Comparison of ENCODE assay signal across 9 cellular contexts in genomic region chr11:118608268-118609214, GRCh38. TPM values are rescaled to one million over a fixed set of nuclear protein-coding genes. Genes with fewer than 3 reads are reported as not detected.
DNase-seq lines count a peak whose midpoint lies in the region; ATAC-seq and TF ChIP-seq lines count a peak whose summit lies in the region.
"Had no signal": no experiment of that assay in that cellular context is flagged by ENCODE, and none has a peak within 500 bp of the region (broad histone marks: within the 10 kb centered on the region; RNA-seq: fewer than 3 reads in every experiment).

No MANE protein-coding gene starts in this region.

- DNase-seq in GM12865 (ENCODE audit: low read depth) (peak; percentile 39), RPMI8226 (peak; percentile 40), substantia nigra (lab: John Stamatoyannopoulos, UW) (peak in 34 of 49 donors; percentile 29 to 90 (median 60)), cerebellar nuclear complex (lab: John Stamatoyannopoulos, UW) (no peak)
- peak; percentile 69 for DNase-seq in activated gamma-delta T cell treated with anti-CD3 and anti-CD28 coated beads, Interleukin-2, amount 50 U/mL, for 16 hours (ENCODE audit: low read depth)

- peak; percentile 57 to 78 for TF ChIP-seq POLR2A in gastroesophageal sphincter (IDR thresholded peaks at IDR 0.05)

- TF ChIP-seq CTCF in GM12865 (IDR thresholded peaks at IDR 0.05; ENCODE audit: insufficient read depth, low read depth, low read length, missing control alignments) (no peak), gastroesophageal sphincter (IDR thresholded peaks at IDR 0.05) (no peak), neutrophil (IDR thresholded peaks at IDR 0.05) (no peak)

- H3K4me1 ChIP-seq in gastroesophageal sphincter (peaks cover 0 to 96% (median 36%) of the 10 kb centered on the region in 3 donors), neutrophil (ENCODE audit: control insufficient read depth in 1 of 2, insufficient read depth in 1 of 2, low read depth in 1 of 2, low read length in 1 of 2) (peaks cover 42 to 49% of the 10 kb centered on the region in 2 experiments)

- H3K9me3 ChIP-seq in gastroesophageal sphincter (no peaks in the 10 kb centered on the region), neutrophil (no peaks in the 10 kb centered on the region)

- no peak for TF ChIP-seq EP300 in gastroesophageal sphincter (IDR thresholded peaks at IDR 0.05)

- peaks cover 0 to 4% of the 10 kb centered on the region in 2 donors for H3K36me3 ChIP-seq in gastroesophageal sphincter
- no peaks in the 10 kb centered on the region for H3K36me3 ChIP-seq in neutrophil

- peak overlapping the region; percentile 48 for H3K4me3 ChIP-seq in GM12865 (ENCODE audit: low read depth, low read length)
- H3K4me3 ChIP-seq in gastroesophageal sphincter, result peak overlapping the region; percentile 57 to 87
- H3K4me3 ChIP-seq in neutrophil (ENCODE audit: low read depth in 1 of 2, low read length in 1 of 2), result peak overlapping the region; percentile 32 to 48

- peak; percentile 77 for ATAC-seq in gastroesophageal sphincter
- no peak for ATAC-seq in HG02678 (IDR thresholded peaks at IDR 0.05; ENCODE audit: unreplicated experiment)

- 42 to 50% methylated on average over 2 to 6 of the region's 78 CpGs for WGBS in gastroesophageal sphincter (ENCODE audit: low coverage in 1 of 2), 2 donors

- H3K27ac ChIP-seq in gastroesophageal sphincter, result peak overlapping the region; percentile 68 to 94 (median 92)
- no peak overlapping the region for H3K27ac ChIP-seq in neutrophil
- peak overlapping the region; percentile 98 for H3K27ac ChIP-seq in substantia nigra (ENCODE audit: low read depth, low read length, poor library complexity, severe bottlenecking)
- H3K27ac ChIP-seq: epithelial cell of prostate had no signal

- H3K27me3 ChIP-seq in gastroesophageal sphincter (no peaks in the 10 kb centered on the region), neutrophil (peaks cover 91% of the 10 kb centered on the region)

RNA-seq across cellular contexts. Expression of gene PHLDB1, which starts 1.1 kb away (rescaled TPM):
- total RNA-seq in gastroesophageal sphincter, result 100 to 1,000 TPM in 2 of 4 donors, 10 to 100 TPM in 2; 45.8 to 144 (median 101) TPM

RNA-seq across cellular contexts. Expression of gene ARCN1, which starts 36.3 kb away (rescaled TPM):
- 100 to 1,000 TPM in 3 of 4 donors, 10 to 100 TPM in 1; 84.9 to 141 (median 128) TPM for total RNA-seq in gastroesophageal sphincter

RNA-seq across cellular contexts. Expression of gene IFT46, which starts 42.8 kb away (rescaled TPM):
- total RNA-seq in gastroesophageal sphincter, result 10 to 100 TPM; 23.5 to 30.8 (median 27.7) TPM

Comparison
In these comparisons a context has a peak if more than half of its experiments do, and no peak if none do; other contexts are left out.
1. DNase-seq: peak in GM12865 (single experiment), RPMI8226 (single experiment), activated gamma-delta T cell treated with anti-CD3 and anti-CD28 coated beads, Interleukin-2, amount 50 U/mL, for 16 hours (single experiment) and substantia nigra (34 of 49); none in cerebellar nuclear complex (0 of 2).
2. Peak in every context shown above with its lines, with median percentiles within 50 percentile points of each other: H3K4me3 ChIP-seq.